In genomic region chr3:56783644-56784451, GRCh38 we compare ENCODE assay signal across 1 cellular context.
A peak's percentile ranks its signal among the peaks of the same experiment; 100 is the strongest.
TF ChIP-seq lines count a peak whose summit lies in the region.

No MANE protein-coding gene starts in this region.

TF ChIP-seq in HepG2, 621 proteins besides CTCF, POLR2A, EP300 and RAD21 (continued from another document and continues in another):
- TF ChIP-seq THRA (CRISPR knock-in tag; IDR thresholded peaks at IDR 0.05; ENCODE audit: borderline replicate concordance) (0 out of 2 replicates have a peak, but pooled peaks have one; percentile 11), GATAD2A (CRISPR knock-in tag; IDR thresholded peaks at IDR 0.05) (peak; percentile 63), FOXA3 (CRISPR knock-in tag; IDR thresholded peaks at IDR 0.05) (peak; percentile 28; the same call in 1 of the 2 replicates), KLF11 (CRISPR knock-in tag; IDR thresholded peaks at IDR 0.05) (0 out of 2 replicates have a peak, but pooled peaks have one; percentile 26), HMG20A (CRISPR knock-in tag; IDR thresholded peaks at IDR 0.05; ENCODE audit: borderline replicate concordance) (peak; percentile 30; the same call in 1 of the 2 replicates), FOSL1 (CRISPR knock-in tag; IDR thresholded peaks at IDR 0.05; ENCODE audit: borderline replicate concordance) (no peak), ZNF720 (CRISPR knock-in tag; IDR thresholded peaks at IDR 0.05) (no peak), PHF21A (CRISPR knock-in tag; IDR thresholded peaks at IDR 0.05) (0 out of 2 replicates have a peak, but pooled peaks have one; percentile 42), ZBTB33 (CRISPR knock-in tag; IDR thresholded peaks at IDR 0.05) (no peak), STAT5B (CRISPR knock-in tag; IDR thresholded peaks at IDR 0.05) (no peak), ZNF543 (CRISPR knock-in tag; IDR thresholded peaks at IDR 0.05) (no peak), ZNF556 (CRISPR knock-in tag; IDR thresholded peaks at IDR 0.05; ENCODE audit: borderline replicate concordance) (0 out of 2 replicates have a peak, but pooled peaks have one; percentile 30), CBX5 (CRISPR knock-in tag; IDR thresholded peaks at IDR 0.05; ENCODE audit: borderline replicate concordance) (no peak), ZGPAT (CRISPR knock-in tag; IDR thresholded peaks at IDR 0.05) (peak; percentile 54; the same call in 1 of the 2 replicates), HOXA5 (CRISPR knock-in tag; IDR thresholded peaks at IDR 0.05) (peak; percentile 42; the same call in 1 of the 2 replicates), ZNF878 (CRISPR knock-in tag; IDR thresholded peaks at IDR 0.05) (no peak), FOXJ3 (CRISPR knock-in tag; IDR thresholded peaks at IDR 0.05; ENCODE audit: borderline replicate concordance) (peak; percentile 35; the same call in 1 of the 2 replicates), TEAD3 (CRISPR knock-in tag; optimal IDR thresholded peaks at IDR 0.05; ENCODE audit: borderline replicate concordance) (peak; percentile 37), PRDM4 (CRISPR knock-in tag; IDR thresholded peaks at IDR 0.05; ENCODE audit: borderline replicate concordance) (no peak), LCORL (IDR thresholded peaks at IDR 0.05) (no peak), LCORL (CRISPR knock-in tag; IDR thresholded peaks at IDR 0.05) (no peak), PAXIP1 (CRISPR knock-in tag; conservative IDR thresholded peaks at IDR 0.05) (peak; percentile 57), YEATS2 (CRISPR knock-in tag; IDR thresholded peaks at IDR 0.05; ENCODE audit: borderline replicate concordance) (peak; percentile 54; the same call in 1 of the 2 replicates), FOXP1 (IDR thresholded peaks at IDR 0.05) (no peak), FOXP1 (CRISPR knock-in tag; IDR thresholded peaks at IDR 0.05) (no peak; the same call in 1 of the 2 replicates), MED1 (CRISPR knock-in tag; IDR thresholded peaks at IDR 0.05) (peak; percentile 68), ZNF124 (CRISPR knock-in tag; IDR thresholded peaks at IDR 0.05) (0 out of 2 replicates have a peak, but pooled peaks have one; percentile 17), GMEB1 (CRISPR knock-in tag; IDR thresholded peaks at IDR 0.05; ENCODE audit: borderline replicate concordance) (no peak), HNRNPL (IDR thresholded peaks at IDR 0.05; ENCODE audit: low read depth, low read length) (no peak), ZNF496 (CRISPR knock-in tag; IDR thresholded peaks at IDR 0.05; ENCODE audit: insufficient replicate concordance) (no peak), ZNF609 (CRISPR knock-in tag; IDR thresholded peaks at IDR 0.05; ENCODE audit: borderline replicate concordance) (peak; percentile 42; the same call in 1 of the 2 replicates), TP53 (CRISPR knock-in tag; conservative IDR thresholded peaks at IDR 0.05) (peak; percentile 98), REPIN1 (CRISPR knock-in tag; IDR thresholded peaks at IDR 0.05; ENCODE audit: borderline replicate concordance, low read depth) (peak; percentile 56; the same call in 1 of the 2 replicates), CEBPG (CRISPR knock-in tag; IDR thresholded peaks at IDR 0.05) (peak; percentile 41), NR2F6 (IDR thresholded peaks at IDR 0.05) (peak; percentile 16; the same call in 1 of the 2 replicates), NR2F6 (CRISPR knock-in tag; IDR thresholded peaks at IDR 0.05) (no peak), MIXL1 (CRISPR knock-in tag; IDR thresholded peaks at IDR 0.05) (0 out of 2 replicates have a peak, but pooled peaks have one; percentile 18), MYNN (CRISPR knock-in tag; IDR thresholded peaks at IDR 0.05; ENCODE audit: low read depth) (no peak), ZMYM4 (CRISPR knock-in tag; IDR thresholded peaks at IDR 0.05) (0 out of 2 replicates have a peak, but pooled peaks have one; percentile 23), NKX3-1 (CRISPR knock-in tag; IDR thresholded peaks at IDR 0.05) (peak; percentile 44; the same call in 1 of the 2 replicates), SOX5 (CRISPR knock-in tag; IDR thresholded peaks at IDR 0.05; ENCODE audit: borderline replicate concordance) (0 out of 2 replicates have a peak, but pooled peaks have one; percentile 25)
- TF ChIP-seq, protein P1, sequence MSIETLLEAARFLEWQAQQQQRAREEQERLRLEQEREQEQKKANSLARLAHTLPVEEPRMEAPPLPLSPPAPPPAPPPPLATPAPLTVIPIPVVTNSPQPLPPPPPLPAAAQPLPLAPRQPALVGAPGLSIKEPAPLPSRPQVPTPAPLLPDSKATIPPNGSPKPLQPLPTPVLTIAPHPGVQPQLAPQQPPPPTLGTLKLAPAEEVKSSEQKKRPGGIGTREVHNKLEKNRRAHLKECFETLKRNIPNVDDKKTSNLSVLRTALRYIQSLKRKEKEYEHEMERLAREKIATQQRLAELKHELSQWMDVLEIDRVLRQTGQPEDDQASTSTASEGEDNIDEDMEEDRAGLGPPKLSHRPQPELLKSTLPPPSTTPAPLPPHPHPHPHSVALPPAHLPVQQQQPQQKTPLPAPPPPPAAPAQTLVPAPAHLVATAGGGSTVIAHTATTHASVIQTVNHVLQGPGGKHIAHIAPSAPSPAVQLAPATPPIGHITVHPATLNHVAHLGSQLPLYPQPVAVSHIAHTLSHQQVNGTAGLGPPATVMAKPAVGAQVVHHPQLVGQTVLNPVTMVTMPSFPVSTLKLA (IDR thresholded peaks at IDR 0.05): no peak
- TF ChIP-seq, protein P2, sequence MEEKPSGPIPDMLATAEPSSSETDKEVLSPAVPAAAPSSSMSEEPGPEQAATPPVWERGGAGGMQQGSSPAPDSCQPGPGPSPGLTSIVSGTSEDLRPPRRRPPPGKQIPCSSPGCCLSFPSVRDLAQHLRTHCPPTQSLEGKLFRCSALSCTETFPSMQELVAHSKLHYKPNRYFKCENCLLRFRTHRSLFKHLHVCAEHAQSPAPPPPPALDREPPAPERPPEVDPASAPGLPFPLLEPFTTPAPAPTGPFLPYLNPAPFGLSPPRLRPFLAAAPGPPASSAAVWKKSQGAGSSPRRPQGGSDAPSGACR (CRISPR knock-in tag; IDR thresholded peaks at IDR 0.05): no peak
